20 cellular contexts compared by ENCODE assay signal in the genomic region with DNA sequence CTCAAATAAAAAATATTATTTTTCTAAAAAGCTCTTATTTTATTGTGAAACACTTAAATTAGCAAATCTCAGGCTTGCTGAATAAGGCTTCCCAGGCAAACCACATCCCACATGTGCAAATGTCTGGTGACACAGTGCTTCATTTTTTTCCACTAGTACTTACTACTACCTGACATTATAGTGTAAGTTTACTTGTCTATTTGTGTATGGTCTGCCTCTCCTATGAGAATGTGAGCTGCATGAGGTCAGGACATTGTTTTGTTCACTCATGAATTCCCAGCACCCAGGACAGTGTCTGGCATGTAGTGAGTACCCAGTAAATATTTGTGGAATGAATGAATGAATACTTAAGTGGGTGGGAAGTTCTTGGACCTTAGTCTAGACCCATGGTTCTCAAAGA.
"Had no signal": no experiment of that assay in that cellular context is flagged by ENCODE, and none has a peak within 500 bp of the region (broad histone marks: within the 10 kb centered on the region; RNA-seq: fewer than 3 reads in every experiment).

No MANE protein-coding gene starts in this region.

- H3K27ac ChIP-seq: gastrocnemius medialis, heart right ventricle, transverse colon had no signal

- DNase-seq: activated CD4-positive, alpha-beta T cell treated with anti-CD3 and anti-CD28 coated beads for 36 hours; activated CD8-positive, alpha-beta memory T cell treated with anti-CD3 and anti-CD28 coated beads for 24 hours; activated naive CD4-positive, alpha-beta T cell treated with anti-CD3 and anti-CD28 coated beads, Interleukin-2, amount 50 U/mL, for 16 hours; amniotic stem cell; cerebellar nuclear complex; dermis blood vessel endothelial cell; endodermal cell; gastrocnemius medialis; heart right ventricle; naive B cell; nucleus accumbens; spleen; stimulated activated CD4-positive, alpha-beta T cell treated with anti-CD3 and anti-CD28 coated beads, Interleukin-1b, Interleukin-23, amount 100 ng/mL, for 48 hours; substantia nigra; transverse colon had no signal

- H3K4me3 ChIP-seq: gastrocnemius medialis, heart right ventricle, lung, right lobe of liver, spleen, transverse colon had no signal

- H3K27ac Mint-ChIP-seq: activated CD4-positive, alpha-beta T cell treated with anti-CD3 and anti-CD28 coated beads for 36 hours; brain; endodermal cell; progenitor cell of endocrine pancreas; stimulated activated memory B cell treated with anti-CD40 and anti-IgM and Interleukin-4, amounts not matched to agents 10 μg/mL and 1 μg/mL and 100 μg/mL, for 72 hours had no signal

- H3K9me3 ChIP-seq: gastrocnemius medialis, heart right ventricle, right lobe of liver, spleen, transverse colon had no signal

- H3K36me3 ChIP-seq: gastrocnemius medialis, heart right ventricle, right lobe of liver, transverse colon had no signal

- H3K4me3 Mint-ChIP-seq: activated CD4-positive, alpha-beta T cell treated with anti-CD3 and anti-CD28 coated beads for 36 hours; brain; endodermal cell; naive B cell; stimulated activated memory B cell treated with anti-CD40 and anti-IgM and Interleukin-4, amounts not matched to agents 10 μg/mL and 1 μg/mL and 100 μg/mL, for 72 hours had no signal

- H3K27me3 Mint-ChIP-seq: activated CD4-positive, alpha-beta T cell treated with anti-CD3 and anti-CD28 coated beads for 36 hours; naive B cell; progenitor cell of endocrine pancreas; stimulated activated memory B cell treated with anti-CD40 and anti-IgM and Interleukin-4, amounts not matched to agents 10 μg/mL and 1 μg/mL and 100 μg/mL, for 72 hours had no signal

- H3K9me3 Mint-ChIP-seq: naive B cell; stimulated activated memory B cell treated with anti-CD40 and anti-IgM and Interleukin-4, amounts not matched to agents 10 μg/mL and 1 μg/mL and 100 μg/mL, for 72 hours had no signal
